ENCODE assay signal across 8 cellular contexts in genomic region chr1:92483442-92484170, GRCh38. TPM values are rescaled to one million over a fixed set of nuclear protein-coding genes. Genes with fewer than 3 reads are reported as not detected.
DNase-seq lines count a peak whose midpoint lies in the region; ATAC-seq and TF ChIP-seq lines count a peak whose summit lies in the region.

No MANE protein-coding gene starts in this region.

- no peaks in the 10 kb centered on the region for H3K9me3 Mint-ChIP-seq in natural killer cell

- H3K4me1 ChIP-seq in HUES48 (ENCODE audit: control insufficient read depth, insufficient read depth, low read length) (peaks cover 25% of the 10 kb centered on the region; the same call in 1 of the 2 replicates), body of pancreas (peaks cover 62% of the 10 kb centered on the region), tibial nerve (peaks cover 0 to 70% (median 56%) of the 10 kb centered on the region in 4 donors)

- intact Hi-C loops in body of pancreas (cut with DNase I) (no loop called here), natural killer cell (cut with micrococcal nuclease) (loop anchor here (2.0 kb wide), 2 partner anchors 101 to 167 kb away; no protein-coding TSS in a partner anchor)

- H3K27me3 ChIP-seq in HUES48 (ENCODE audit: control insufficient read depth, insufficient read depth, low read length) (peaks cover 99% of the 10 kb centered on the region), body of pancreas (no peaks in the 10 kb centered on the region), tibial nerve (peaks cover 5 to 94% of the 10 kb centered on the region in 2 donors)

- H3K36me3 ChIP-seq in HUES48 (ENCODE audit: control insufficient read depth, insufficient read depth, low read length) (no peaks in the 10 kb centered on the region), body of pancreas (replicated peaks in 1 of 2; ENCODE audit: insufficient read depth in 1 of 2, low read depth in 2 of 2) (no peaks in the 10 kb centered on the region), tibial nerve (no peaks in the 10 kb centered on the region)

- TF ChIP-seq POLR2A in body of pancreas (IDR thresholded peaks at IDR 0.05) (peak; percentile 38 to 52 (median 51)), tibial nerve (IDR thresholded peaks at IDR 0.05) (no peak)

- H3K36me3 Mint-ChIP-seq in natural killer cell: peaks cover 8% of the 10 kb centered on the region

- no peak overlapping the region for H3K9ac ChIP-seq in HUES48 (ENCODE audit: low read depth, low read length)

- 0 to 2% methylated on average over 17 to 49 of the region's 50 CpGs for WGBS in body of pancreas, 2 donors
- 2 to 3% methylated on average over 46 to 50 of the region's 50 CpGs for WGBS in tibial nerve, 2 donors

- H3K4me3 Mint-ChIP-seq in natural killer cell: peak overlapping the region; percentile 98

- no peaks in the 10 kb centered on the region for H3K27me3 Mint-ChIP-seq in natural killer cell (ENCODE audit: low read depth in 2 of 2)

- H3K27ac ChIP-seq in HUES48 (ENCODE audit: low read depth, low read length) (no peak overlapping the region), body of pancreas (peak overlapping the region; percentile 46 to 97 (median 97)), tibial nerve (peak overlapping the region in 1 of 4 donors; percentile 34)

- DNase-seq in DMS79 treated with DMSO at 0.1 percent for 48 hours (lab: John Stamatoyannopoulos, UW) (peak; percentile 50), SW480 (ENCODE audit: low spot score) (peak; percentile 63), body of pancreas (peak; percentile 68 to 82 (median 76)), natural killer cell (peak; percentile 30), tibial nerve (ENCODE audit: low spot score in 2 of 2) (no peak)

- peaks cover 42 to 63% of the 10 kb centered on the region in 2 donors for H3K4me1 Mint-ChIP-seq in natural killer cell

- TF ChIP-seq CTCF in body of pancreas (IDR thresholded peaks at IDR 0.05) (no peak), natural killer cell (IDR thresholded peaks at IDR 0.05) (no peak), tibial nerve (IDR thresholded peaks at IDR 0.05) (no peak)

- no peaks in the 10 kb centered on the region; the same call in 1 of the 2 replicates for H3K9me3 ChIP-seq in HUES48 (ENCODE audit: control insufficient read depth, insufficient read depth, low read length)
- no peaks in the 10 kb centered on the region for H3K9me3 ChIP-seq in body of pancreas
- no peaks in the 10 kb centered on the region for H3K9me3 ChIP-seq in tibial nerve

- H3K27ac Mint-ChIP-seq in natural killer cell: peak overlapping the region; percentile 88 to 94

- H3K4me3 ChIP-seq in HUES48 (ENCODE audit: low read depth, low read length): peak overlapping the region; percentile 51
- H3K4me3 ChIP-seq in body of pancreas: peak overlapping the region in 1 of 2 donors; percentile 68
- H3K4me3 ChIP-seq in tibial nerve: peak overlapping the region; percentile 4 to 54 (median 46)

- ATAC-seq in body of pancreas (peak; percentile 45), natural killer cell (peak in 1 of 3 donors; percentile 2), GM18909 (IDR thresholded peaks at IDR 0.05; ENCODE audit: poor library complexity, unreplicated experiment) (no peak), HG03439 (IDR thresholded peaks at IDR 0.05; ENCODE audit: unreplicated experiment) (no peak)

- TF ChIP-seq EP300 in tibial nerve (IDR thresholded peaks at IDR 0.05): no peak

RNA-seq across cellular contexts. Expression of gene GFI1, which starts 3.1 kb away (rescaled TPM):
- total RNA-seq in body of pancreas: 10 to 100 TPM in 1 of 2 donors, 1 to 10 TPM in 1; 6.7 to 14.5 TPM
- total RNA-seq in natural killer cell: 10 to 100 TPM; 42.7 to 50.3 (median 46.0) TPM
- 1 to 10 TPM in 3 of 4 donors, under 1 TPM in 1; 0.30 to 1.3 (median 1.1) TPM for total RNA-seq in tibial nerve

Comparison
In these comparisons a context has a peak if more than half of its experiments do, and no peak if none do; other contexts are left out.
1. DNase-seq: peak in DMS79 treated with DMSO at 0.1 percent for 48 hours (single experiment), SW480 (single experiment), body of pancreas (4 of 4) and natural killer cell (single experiment); none in tibial nerve (0 of 2).
2. POLR2A ChIP-seq: peak in body of pancreas (3 of 3); none in tibial nerve (0 of 2).